ENCODE assay signal across 8 cellular contexts in the genomic region with DNA sequence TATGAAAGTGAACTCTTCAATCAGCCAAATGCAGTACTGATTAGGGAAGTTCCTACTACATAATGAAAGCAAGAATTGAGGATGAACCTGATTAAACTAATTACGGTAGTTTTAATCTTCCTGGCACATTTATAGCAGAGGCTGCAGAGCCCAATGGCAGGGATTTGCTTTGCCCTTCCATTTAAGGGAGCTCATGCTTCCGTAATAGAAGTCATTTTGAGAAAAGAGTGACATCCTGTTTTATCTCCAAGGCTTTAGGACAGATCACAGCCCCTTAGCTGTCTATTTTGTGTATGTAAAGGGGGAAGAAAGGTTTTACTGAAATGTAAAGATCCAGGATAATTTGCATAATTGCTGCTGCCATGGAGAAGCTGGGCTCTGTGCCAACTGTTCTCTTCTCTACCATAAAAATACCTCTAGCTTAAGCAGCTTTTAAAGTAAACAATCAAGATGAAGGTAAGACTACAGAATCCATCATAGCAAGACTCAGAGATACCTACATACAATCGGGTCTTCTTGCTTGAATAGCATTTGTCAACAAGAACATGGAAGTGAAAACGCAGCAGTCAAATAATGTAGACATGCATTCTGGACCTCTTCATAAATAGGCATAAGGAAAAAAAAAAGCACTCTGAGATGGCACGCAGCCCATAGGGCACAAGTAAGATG.
DNase-seq lines count a peak whose midpoint lies in the region; ATAC-seq and TF ChIP-seq lines count a peak whose summit lies in the region.

No MANE protein-coding gene starts in this region.

- peak overlapping the region; percentile 53 for H3K4me3 ChIP-seq in CD4-positive, CD25-positive, alpha-beta regulatory T cell (ENCODE audit: low read depth, low read length)
- H3K4me3 ChIP-seq in vagina: no peak overlapping the region
- H3K4me3 ChIP-seq in tibial artery: no peak overlapping the region

- H3K4me3 Mint-ChIP-seq in CD4-positive, CD25-positive, alpha-beta regulatory T cell: peak overlapping the region in 2 of 4 donors; percentile 6 to 8

- peaks cover 0 to 2% (median 0%) of the 10 kb centered on the region in 7 donors for H3K9me3 Mint-ChIP-seq in CD4-positive, CD25-positive, alpha-beta regulatory T cell

- H3K27me3 ChIP-seq in CD4-positive, CD25-positive, alpha-beta regulatory T cell (ENCODE audit: control insufficient read depth, insufficient read depth, low read length): no peaks in the 10 kb centered on the region
- no peaks in the 10 kb centered on the region for H3K27me3 ChIP-seq in vagina
- no peaks in the 10 kb centered on the region for H3K27me3 ChIP-seq in tibial artery

- H3K4me1 ChIP-seq in CD4-positive, CD25-positive, alpha-beta regulatory T cell (ENCODE audit: control insufficient read depth, insufficient read depth, low read length, poor library complexity, severe bottlenecking): peaks cover 11% of the 10 kb centered on the region
- H3K4me1 ChIP-seq in vagina (peaks cover 20% of the 10 kb centered on the region), tibial artery (peaks cover 0 to 30% (median 4%) of the 10 kb centered on the region in 4 donors)

- H3K4me1 Mint-ChIP-seq in CD4-positive, CD25-positive, alpha-beta regulatory T cell: peaks cover 28 to 62% (median 44%) of the 10 kb centered on the region in 4 donors

- H3K9me3 ChIP-seq in CD4-positive, CD25-positive, alpha-beta regulatory T cell (ENCODE audit: control insufficient read depth in 2 of 2, low read length in 2 of 2): no peaks in the 10 kb centered on the region
- H3K9me3 ChIP-seq in vagina (no peaks in the 10 kb centered on the region), tibial artery (no peaks in the 10 kb centered on the region)

- intact Hi-C loops in vagina (cut with DNase I) (no loop called here), tibial artery (cut with DNase I; ENCODE audit: low total_unique reads) (no loop called here)

- H3K36me3 ChIP-seq in CD4-positive, CD25-positive, alpha-beta regulatory T cell (ENCODE audit: control insufficient read depth, insufficient read depth, low read length): no peaks in the 10 kb centered on the region
- H3K36me3 ChIP-seq in vagina (no peaks in the 10 kb centered on the region), tibial artery (no peaks in the 10 kb centered on the region)

- TF ChIP-seq POLR2A in vagina (IDR thresholded peaks at IDR 0.05): no peak

- H3K27ac Mint-ChIP-seq in CD4-positive, CD25-positive, alpha-beta regulatory T cell: peak overlapping the region; percentile 3 to 57 (median 32)

- H3K27ac ChIP-seq in CD4-positive, CD25-positive, alpha-beta regulatory T cell (ENCODE audit: insufficient read depth, low read length, poor library complexity, severe bottlenecking): peak overlapping the region; percentile 39
- H3K27ac ChIP-seq in vagina (no peak overlapping the region), tibial artery (no peak overlapping the region)

- ATAC-seq in CD4-positive, CD25-positive, alpha-beta regulatory T cell (ENCODE audit: low read depth in 2 of 2): no peak
- peak; percentile 62 for ATAC-seq in GM21737 (IDR thresholded peaks at IDR 0.05; ENCODE audit: unreplicated experiment)

- DNase-seq in CD4-positive, CD25-positive, alpha-beta regulatory T cell: peak in 1 of 3 donors; percentile 9
- peak; percentile 93 for DNase-seq in NCI-H345 (lab: John Stamatoyannopoulos, UW)
- peak; percentile 55 for DNase-seq in cerebellum (ENCODE audit: low spot score)
- peak; percentile 37 for DNase-seq in pons (ENCODE audit: low spot score)
- no peak for DNase-seq in vagina (ENCODE audit: extremely low spot score in 2 of 2)
- DNase-seq in tibial artery: no peak
- no peak for DNase-seq in DMS114 treated with DMSO at 0.1 percent for 48 hours (lab: John Stamatoyannopoulos, UW; ENCODE audit: unreplicated experiment)

- peaks cover 5% of the 10 kb centered on the region for H3K36me3 Mint-ChIP-seq in CD4-positive, CD25-positive, alpha-beta regulatory T cell

- no peak for TF ChIP-seq CTCF in vagina (IDR thresholded peaks at IDR 0.05)
- no peak for TF ChIP-seq CTCF in tibial artery (IDR thresholded peaks at IDR 0.05)

- H3K27me3 Mint-ChIP-seq in CD4-positive, CD25-positive, alpha-beta regulatory T cell: no peaks in the 10 kb centered on the region

Comparison
In these comparisons a context has a peak if more than half of its experiments do, and no peak if none do; other contexts are left out.
1. DNase-seq: peak in NCI-H345 (single experiment), cerebellum (single experiment) and pons (single experiment); none in vagina (0 of 2), tibial artery (0 of 2) and DMS114 treated with DMSO at 0.1 percent for 48 hours (single experiment).